26 cellular contexts compared by ENCODE assay signal in genomic region chr15:73150831-73151230, GRCh38.
"Had no signal": no experiment of that assay in that cellular context is flagged by ENCODE, and none has a peak within 500 bp of the region (broad histone marks: within the 10 kb centered on the region; RNA-seq: fewer than 3 reads in every experiment).

No MANE protein-coding gene starts in this region.

- ATAC-seq: left ventricle myocardium superior; lower lobe of right lung; natural killer cell; sciatic nerve; stimulated activated naive CD8-positive, alpha-beta T cell treated with anti-CD3 and anti-CD28 coated beads, Interleukin-15, amount 100 ng/mL, for 72 hours had no signal

- H3K9me3 ChIP-seq: neutrophil had no signal

- H3K27ac Mint-ChIP-seq: memory B cell; natural killer cell; progenitor cell of endocrine pancreas; stimulated activated naive CD8-positive, alpha-beta T cell treated with anti-CD3 and anti-CD28 coated beads, Interleukin-15, amount 100 ng/mL, for 72 hours had no signal

- H3K4me2 ChIP-seq: smooth muscle cell had no signal

- H3K36me3 ChIP-seq: lower lobe of right lung, neutrophil, right atrium auricular region, transverse colon, vagina had no signal

- H3K79me2 ChIP-seq: parathyroid adenoma had no signal

- H3K27me3 ChIP-seq: esophagus muscularis mucosa, right atrium auricular region, suprapubic skin, transverse colon, vagina had no signal

- H3K4me3 Mint-ChIP-seq: memory B cell; natural killer cell; stimulated activated naive CD8-positive, alpha-beta T cell treated with anti-CD3 and anti-CD28 coated beads, Interleukin-15, amount 100 ng/mL, for 72 hours had no signal

- DNase-seq: dermis blood vessel endothelial cell; effector memory CD4-positive, alpha-beta T cell; foreskin melanocyte; left ventricle myocardium superior; lower lobe of right lung; natural killer cell; stimulated activated CD4-positive, alpha-beta T cell treated with anti-CD3 and anti-CD28 coated beads, Interleukin-12 subunit alpha, Interleukin-12 subunit beta, amount 100 ng/mL, for 4 hours; stimulated activated CD4-positive, alpha-beta T cell treated with anti-CD3 and anti-CD28 coated beads, Interleukin-1b, Interleukin-23, amount 100 ng/mL, for 48 hours; stimulated activated CD4-positive, alpha-beta T cell treated with anti-CD3 and anti-CD28 coated beads, Interleukin-4, amount 100 ng/mL, for 1 hour; stimulated activated CD8-positive, alpha-beta memory T cell treated with anti-CD3 and anti-CD28 coated beads, Interleukin-4, amount 100 ng/mL, for 48 hours; stimulated activated naive CD4-positive, alpha-beta T cell; stimulated activated naive CD8-positive, alpha-beta T cell treated with anti-CD3 and anti-CD28 coated beads, Interleukin-15, amount 100 ng/mL, for 72 hours; transverse colon had no signal

- H3K4me1 Mint-ChIP-seq: natural killer cell; stimulated activated naive CD8-positive, alpha-beta T cell treated with anti-CD3 and anti-CD28 coated beads, Interleukin-15, amount 100 ng/mL, for 72 hours had no signal

- H3K4me1 ChIP-seq: esophagus muscularis mucosa, lower lobe of right lung, parathyroid adenoma, right atrium auricular region, suprapubic skin, transverse colon, vagina had no signal

- H3K27ac ChIP-seq: coronary artery, esophagus muscularis mucosa, lower lobe of right lung, neutrophil, parathyroid adenoma, right atrium auricular region, suprapubic skin, transverse colon, vagina had no signal

- H3K27me3 Mint-ChIP-seq: memory B cell; progenitor cell of endocrine pancreas; stimulated activated naive CD8-positive, alpha-beta T cell treated with anti-CD3 and anti-CD28 coated beads, Interleukin-15, amount 100 ng/mL, for 72 hours had no signal

- FAIRE-seq: endometrium, keratinocyte had no signal

- H3K4me3 ChIP-seq: coronary artery, esophagus muscularis mucosa, lower lobe of right lung, right atrium auricular region, smooth muscle cell, suprapubic skin, transverse colon, vagina had no signal

- H2AFZ ChIP-seq: parathyroid adenoma had no signal
